ENCODE assay signal across 34 cellular contexts in the genomic region with DNA sequence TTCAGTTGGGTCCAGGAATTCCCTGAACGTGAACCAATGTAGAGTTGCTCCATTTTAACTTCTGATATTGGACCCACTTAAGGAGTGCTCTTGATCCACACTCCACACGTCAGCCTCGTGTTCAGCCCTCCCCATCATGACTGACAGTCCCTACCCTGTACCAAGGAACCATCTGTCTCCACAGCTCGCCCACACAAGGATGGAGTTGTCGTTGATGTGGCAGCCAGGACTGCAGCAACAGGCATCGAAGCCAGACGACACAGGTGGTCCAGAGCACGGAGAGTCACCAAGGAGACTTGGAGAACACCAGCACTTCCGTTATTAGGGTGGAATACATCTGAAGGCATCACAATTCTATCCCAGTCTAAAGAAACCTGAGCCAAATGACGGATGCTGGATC.
"Had no signal": no experiment of that assay in that cellular context is flagged by ENCODE, and none has a peak within 500 bp of the region (broad histone marks: within the 10 kb centered on the region; RNA-seq: fewer than 3 reads in every experiment).

No MANE protein-coding gene starts in this region.

- H3K36me3 ChIP-seq: MG63 had no signal

- H3K27me3 ChIP-seq: MG63 had no signal

- H3K9me3 ChIP-seq: MG63 had no signal

- DNase-seq: Karpas-422, Kasumi-1, MG63, MM.1S, MV-4-11, NCI-H1048, NCI-H1092, NCI-H1092 treated with DMSO at 0.1 percent for 48 hours, NCI-H1105, NCI-H1105 treated with DMSO at 0.1 percent for 48 hours, NCI-H1417, NCI-H1417 treated with DMSO at 0.1 percent for 48 hours, NCI-H1436, NCI-H1436 treated with DMSO at 0.1 percent for 48 hours, NCI-H146, NCI-H1694, NCI-H1694 treated with DMSO at 0.1 percent for 48 hours, NCI-H187, NCI-H187 treated with DMSO at 0.1 percent for 48 hours, NCI-H1930, NCI-H2029 treated with DMSO at 0.1 percent for 48 hours, NCI-H2081, NCI-H2081 treated with DMSO at 0.1 percent for 48 hours, NCI-H2107, NCI-H2171, NCI-H2171 treated with DMSO at 0.1 percent for 48 hours, NCI-H2227 treated with DMSO at 0.1 percent for 48 hours, NCI-H226, NCI-H345, NCI-H446, NCI-H446 treated with DMSO at 0.1 percent for 48 hours, NCI-H510A, NCI-H510A treated with DMSO at 0.1 percent for 48 hours, NCI-H524 had no signal

- H3K4me3 ChIP-seq: MG63 had no signal
